In the genomic region with DNA sequence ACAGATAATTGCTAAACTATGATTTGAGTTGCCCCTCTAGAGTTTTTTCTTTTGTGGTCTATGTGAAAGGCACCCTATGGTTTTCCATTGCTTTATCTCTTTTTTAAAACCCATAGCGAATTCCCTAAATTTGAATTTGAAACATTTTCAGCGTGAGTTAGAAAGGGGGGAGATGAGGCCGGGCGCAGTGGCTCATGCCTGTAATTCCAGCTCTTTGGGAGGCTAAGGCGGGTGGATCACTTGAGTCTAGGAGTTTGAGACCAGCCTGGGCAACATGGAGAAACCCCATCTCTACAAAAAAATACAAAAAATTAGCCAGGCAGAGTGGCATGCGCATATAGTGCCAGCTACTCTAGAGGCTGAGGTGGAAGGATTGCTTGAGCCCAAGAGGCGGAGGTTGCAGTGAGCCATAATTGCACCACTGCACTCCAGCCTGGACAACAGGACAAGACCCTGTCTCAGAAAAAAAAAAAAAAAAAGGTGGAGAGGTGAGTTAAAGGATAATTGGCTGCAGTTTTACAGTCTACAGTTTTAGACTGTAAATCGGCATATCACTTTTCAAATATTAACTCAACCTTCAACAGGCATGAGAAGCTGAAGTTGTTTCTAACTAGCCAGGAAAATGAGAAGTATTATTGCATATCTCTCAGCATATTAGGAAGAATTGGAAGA, we compare ENCODE assay signal across 18 cellular contexts. TPM values are rescaled to one million over a fixed set of nuclear protein-coding genes. Genes with fewer than 3 reads are reported as not detected.
DNase-seq lines count a peak whose midpoint lies in the region; ATAC-seq and TF ChIP-seq lines count a peak whose summit lies in the region.
"Had no signal": no experiment of that assay in that cellular context is flagged by ENCODE, and none has a peak within 500 bp of the region (broad histone marks: within the 10 kb centered on the region; RNA-seq: fewer than 3 reads in every experiment).

No MANE protein-coding gene starts in this region.

- no peak overlapping the region for H3K4me3 ChIP-seq in right atrium auricular region
- H3K4me3 ChIP-seq: Peyer's patch had no signal

- no peaks in the 10 kb centered on the region for H3K4me1 ChIP-seq in right atrium auricular region
- H3K4me1 ChIP-seq: Peyer's patch had no signal

- H3K36me3 Mint-ChIP-seq in activated CD4-positive, alpha-beta T cell treated with anti-CD3 and anti-CD28 coated beads, Interleukin-2, amount 10 ng/mL, durations not matched to agents 24 days and 14 days (ENCODE audit: low read depth), result peaks cover 4% of the 10 kb centered on the region
- H3K36me3 Mint-ChIP-seq in T-helper 17 cell (ENCODE audit: low read depth), result peaks cover 5% of the 10 kb centered on the region
- peaks cover 22 to 39% of the 10 kb centered on the region in 2 donors for H3K36me3 Mint-ChIP-seq in stimulated activated naive B cell treated with anti-CD40 and anti-IgM and Interleukin-4, amounts not matched to agents 10 μg/mL and 1 μg/mL and 100 μg/mL, for 72 hours

- ATAC-seq in T-helper 17 cell, result no peak
- peak; percentile 84 for ATAC-seq in left colon
- no peak for ATAC-seq in stimulated activated naive B cell treated with anti-CD40 and anti-IgM and Interleukin-4, amounts not matched to agents 10 μg/mL and 1 μg/mL and 100 μg/mL, for 72 hours (replicated peaks)

- intact Hi-C loops in activated CD4-positive, alpha-beta T cell treated with anti-CD3 and anti-CD28 coated beads, Interleukin-2, amount 10 ng/mL, durations not matched to agents 24 days and 14 days (cut with micrococcal nuclease), result no loop called here
- intact Hi-C loops in left colon (cut with DNase I, micrococcal nuclease), result no loop called here

- no peak overlapping the region for H3K4me3 Mint-ChIP-seq in activated CD4-positive, alpha-beta T cell treated with anti-CD3 and anti-CD28 coated beads, Interleukin-2, amount 10 ng/mL, durations not matched to agents 24 days and 14 days
- H3K4me3 Mint-ChIP-seq in T-helper 17 cell, result no peak overlapping the region
- H3K4me3 Mint-ChIP-seq in stimulated activated naive B cell treated with anti-CD40 and anti-IgM and Interleukin-4, amounts not matched to agents 10 μg/mL and 1 μg/mL and 100 μg/mL, for 72 hours, result no peak overlapping the region
- H3K4me3 Mint-ChIP-seq: CD8-positive, alpha-beta memory T cell had no signal

- no peaks in the 10 kb centered on the region for H3K27me3 Mint-ChIP-seq in activated CD4-positive, alpha-beta T cell treated with anti-CD3 and anti-CD28 coated beads, Interleukin-2, amount 10 ng/mL, durations not matched to agents 24 days and 14 days
- no peaks in the 10 kb centered on the region for H3K27me3 Mint-ChIP-seq in T-helper 17 cell
- H3K27me3 Mint-ChIP-seq in stimulated activated naive B cell treated with anti-CD40 and anti-IgM and Interleukin-4, amounts not matched to agents 10 μg/mL and 1 μg/mL and 100 μg/mL, for 72 hours, result no peaks in the 10 kb centered on the region
- H3K27me3 Mint-ChIP-seq: CD8-positive, alpha-beta memory T cell had no signal

- no peak for DNase-seq in activated CD4-positive, alpha-beta T cell treated with anti-CD3 and anti-CD28 coated beads, Interleukin-2, amount 10 ng/mL, durations not matched to agents 24 days and 14 days
- no peak for DNase-seq in activated CD4-positive, alpha-beta T cell treated with anti-CD3 and anti-CD28 coated beads, Interleukin-2, amount 50 U/mL, for 48 hours
- DNase-seq in T-helper 17 cell (no peak), left colon (no peak), right atrium auricular region (ENCODE audit: low spot score) (no peak), NCI-H2196 treated with DMSO at 0.1 percent for 48 hours (lab: John Stamatoyannopoulos, UW; ENCODE audit: unreplicated experiment) (no peak)
- no peak for DNase-seq in stimulated activated naive B cell treated with anti-CD40 and anti-IgM and Interleukin-4, amounts not matched to agents 10 μg/mL and 1 μg/mL and 100 μg/mL, for 72 hours
- no peak for DNase-seq in activated effector memory CD4-positive, alpha-beta T cell treated with Interleukin-2 at 50 U/mL for 16 hours
- DNase-seq: CD8-positive, alpha-beta memory T cell; DND-41; GDM1; NCI-H1048; NCI-H1436 treated with DMSO at 0.1 percent for 48 hours; NCI-H2029 treated with DMSO at 0.1 percent for 48 hours; NCI-H510A; Peyer's patch; Right ventricle myocardium superior had no signal

- no peak for TF ChIP-seq CTCF in right atrium auricular region (IDR thresholded peaks at IDR 0.05)

- H3K9me3 ChIP-seq in T-helper 17 cell (ENCODE audit: control insufficient read depth, low read length, poor library complexity, severe bottlenecking), result no peaks in the 10 kb centered on the region
- no peaks in the 10 kb centered on the region for H3K9me3 ChIP-seq in right atrium auricular region
- H3K9me3 ChIP-seq: Peyer's patch had no signal

- H3K27ac Mint-ChIP-seq in activated CD4-positive, alpha-beta T cell treated with anti-CD3 and anti-CD28 coated beads, Interleukin-2, amount 10 ng/mL, durations not matched to agents 24 days and 14 days, result peak overlapping the region; percentile 41
- H3K27ac Mint-ChIP-seq in T-helper 17 cell, result peak overlapping the region; percentile 53
- H3K27ac Mint-ChIP-seq in stimulated activated naive B cell treated with anti-CD40 and anti-IgM and Interleukin-4, amounts not matched to agents 10 μg/mL and 1 μg/mL and 100 μg/mL, for 72 hours, result peak overlapping the region; percentile 98

- no peaks in the 10 kb centered on the region for H3K9me3 Mint-ChIP-seq in activated CD4-positive, alpha-beta T cell treated with anti-CD3 and anti-CD28 coated beads, Interleukin-2, amount 10 ng/mL, durations not matched to agents 24 days and 14 days
- peaks cover 0 to 3% of the 10 kb centered on the region in 2 donors for H3K9me3 Mint-ChIP-seq in stimulated activated naive B cell treated with anti-CD40 and anti-IgM and Interleukin-4, amounts not matched to agents 10 μg/mL and 1 μg/mL and 100 μg/mL, for 72 hours
- H3K9me3 Mint-ChIP-seq: CD8-positive, alpha-beta memory T cell had no signal

- H3K27me3 ChIP-seq in right atrium auricular region, result no peaks in the 10 kb centered on the region
- H3K27me3 ChIP-seq: Peyer's patch had no signal

- H3K4me1 Mint-ChIP-seq in activated CD4-positive, alpha-beta T cell treated with anti-CD3 and anti-CD28 coated beads, Interleukin-2, amount 10 ng/mL, durations not matched to agents 24 days and 14 days, result no peaks in the 10 kb centered on the region
- peaks cover 4% of the 10 kb centered on the region for H3K4me1 Mint-ChIP-seq in T-helper 17 cell
- peaks cover 12 to 35% of the 10 kb centered on the region in 2 donors for H3K4me1 Mint-ChIP-seq in stimulated activated naive B cell treated with anti-CD40 and anti-IgM and Interleukin-4, amounts not matched to agents 10 μg/mL and 1 μg/mL and 100 μg/mL, for 72 hours

- no peaks in the 10 kb centered on the region for H3K36me3 ChIP-seq in right atrium auricular region
- H3K36me3 ChIP-seq: Peyer's patch had no signal

- H3K27ac ChIP-seq in right atrium auricular region, result no peak overlapping the region
- H3K27ac ChIP-seq: 22Rv1 had no signal

RNA-seq across cellular contexts. Expression of a gene that starts 46.3 kb away (rescaled TPM):
- 8.6 and 10.7 TPM in 2 replicates for total RNA-seq in activated CD4-positive, alpha-beta T cell treated with anti-CD3 and anti-CD28 coated beads, Interleukin-2, amount 10 ng/mL, durations not matched to agents 24 days and 14 days
- total RNA-seq in T-helper 17 cell (1 to 10 TPM; 9.2 to 9.4 TPM), left colon (10 to 100 TPM in 1 of 2 donors, 1 to 10 TPM in 1; 8.1 to 10.5 TPM), right atrium auricular region (1 to 10 TPM; 4.7 to 9.6 TPM)

Comparison
In these comparisons a context has a peak if more than half of its experiments do, and no peak if none do; other contexts are left out.
1. H3K27ac Mint-ChIP-seq: peak in every context shown above with its lines; median percentile 98 in stimulated activated naive B cell treated with anti-CD40 and anti-IgM and Interleukin-4, amounts not matched to agents 10 μg/mL and 1 μg/mL and 100 μg/mL, for 72 hours; 53 in T-helper 17 cell; 41 in activated CD4-positive, alpha-beta T cell treated with anti-CD3 and anti-CD28 coated beads, Interleukin-2, amount 10 ng/mL, durations not matched to agents 24 days and 14 days.